In genomic region chr22:35882226-35883027, GRCh38 we compare ENCODE assay signal across 8 cellular contexts.
A peak's percentile ranks its signal among the peaks of the same experiment; 100 is the strongest.
DNase-seq lines count a peak whose midpoint lies in the region; ATAC-seq and TF ChIP-seq lines count a peak whose summit lies in the region.

No MANE protein-coding gene starts in this region.

- ATAC-seq in left ventricle myocardium superior (peak; percentile 51), aorta (ENCODE audit: low FRiP score) (no peak), WTC11 (no peak)

- H3K4me3 ChIP-seq in HEK293 (ENCODE audit: low read depth, low read length): no peak overlapping the region
- H3K4me3 ChIP-seq in skeletal muscle tissue (ENCODE audit: low read length in 3 of 3): peak overlapping the region in 1 of 3 donors; percentile 28
- no peak overlapping the region for H3K4me3 ChIP-seq in aorta (ENCODE audit: low read length in 2 of 2)

- H3K27me3 Mint-ChIP-seq in WTC11 (ENCODE audit: low read depth): no peaks in the 10 kb centered on the region

- H3K4me3 Mint-ChIP-seq in WTC11: no peak overlapping the region

- CTCF ChIA-PET in HEK293 (lab: Yijun Ruan, JAX) (interaction anchor here (0.9 to 1.0 kb wide), 2 partner anchors 183 to 255 kb away, joined by 4 to 6 read pairs; no protein-coding TSS in a partner anchor), WTC11 (lab: Charles Lee) (no interaction called here)

- TF ChIP-seq CTCF in HEK293 (tag by site-specific recombination; IDR thresholded peaks at IDR 0.05) (no peak), WTC11 (IDR thresholded peaks at IDR 0.05) (no peak)

- H3K27me3 ChIP-seq in skeletal muscle tissue (ENCODE audit: control insufficient read depth in 3 of 3, insufficient read depth in 3 of 3, low read length in 3 of 3) (no peaks in the 10 kb centered on the region), aorta (ENCODE audit: control insufficient read depth in 1 of 2, insufficient read depth in 2 of 2, low read length in 1 of 2) (no peaks in the 10 kb centered on the region)

- no peaks in the 10 kb centered on the region for H3K9me3 Mint-ChIP-seq in WTC11

- H3K36me3 Mint-ChIP-seq in WTC11: no peaks in the 10 kb centered on the region

- H3K9ac ChIP-seq in skeletal muscle tissue (ENCODE audit: low read depth in 1 of 3, low read length in 3 of 3): peak overlapping the region; percentile 40 to 61 (median 45)

- POLR2A ChIA-PET in HEK293 (lab: Yijun Ruan, JAX): no interaction called here
- POLR2A ChIA-PET in WTC11 (lab: Charles Lee): interaction anchor here (0.7 kb wide), 1 partner anchor 14 kb away, joined by 3 read pairs; no protein-coding TSS in a partner anchor

- 10 to 18% methylated on average over 5 of the region's 5 CpGs for WGBS in aorta, 2 donors

- H3K4me1 ChIP-seq in HEK293 (ENCODE audit: control insufficient read depth, insufficient read depth, low read length) (peaks cover 13% of the 10 kb centered on the region), skeletal muscle tissue (ENCODE audit: control insufficient read depth in 3 of 3, insufficient read depth in 3 of 3, low read length in 3 of 3) (peaks cover 34 to 45% (median 38%) of the 10 kb centered on the region in 3 donors), aorta (ENCODE audit: control insufficient read depth in 1 of 2, insufficient read depth in 2 of 2, low read length in 2 of 2) (peaks cover 10 to 17% of the 10 kb centered on the region in 2 donors)

- no peaks in the 10 kb centered on the region for H3K9me3 ChIP-seq in HEK293 (ENCODE audit: control insufficient read depth, insufficient read depth, low read depth, low read length)
- no peaks in the 10 kb centered on the region for H3K9me3 ChIP-seq in skeletal muscle tissue (ENCODE audit: control insufficient read depth in 3 of 3, low read length in 3 of 3)
- H3K9me3 ChIP-seq in aorta (ENCODE audit: control insufficient read depth, low read length): no peaks in the 10 kb centered on the region

- H3K27ac Mint-ChIP-seq in WTC11: no peak overlapping the region; the same call in 1 of the 2 replicates

- DNase-seq in SK-N-DZ (ENCODE audit: low spot score) (peak; percentile 45), left ventricle myocardium superior (no peak), aorta (no peak), DMS 273 treated with DMSO at 0.1 percent for 48 hours (lab: John Stamatoyannopoulos, UW) (no peak), NCI-H187 treated with DMSO at 0.1 percent for 48 hours (lab: John Stamatoyannopoulos, UW) (no peak), WTC11 (ENCODE audit: low spot score) (no peak)

- H3K4me1 Mint-ChIP-seq in WTC11: peaks cover 33% of the 10 kb centered on the region

- intact Hi-C loops in left ventricle myocardium superior (cut with micrococcal nuclease): no loop called here
- intact Hi-C loops in aorta (cut with DNase I): no loop called here

- no peak overlapping the region for H3K27ac ChIP-seq in HEK293 (ENCODE audit: extremely low read depth, low read depth, low read length)
- peak overlapping the region; percentile 83 for H3K27ac ChIP-seq in skeletal muscle tissue (ENCODE audit: low read depth, low read length)
- H3K27ac ChIP-seq in aorta (ENCODE audit: low read depth in 1 of 2, low read length in 2 of 2): peak overlapping the region in 1 of 2 donors; percentile 67

- H3K36me3 ChIP-seq in HEK293 (ENCODE audit: control insufficient read depth in 2 of 2, insufficient read depth in 1 of 2, low read length in 2 of 2): no peaks in the 10 kb centered on the region
- H3K36me3 ChIP-seq in skeletal muscle tissue (ENCODE audit: control insufficient read depth in 3 of 3, insufficient read depth in 3 of 3, low read length in 3 of 3): no peaks in the 10 kb centered on the region
- no peaks in the 10 kb centered on the region for H3K36me3 ChIP-seq in aorta (ENCODE audit: control insufficient read depth in 1 of 2, insufficient read depth in 2 of 2, low read length in 1 of 2)

TF ChIP-seq in HEK293, 187 proteins besides CTCF, POLR2A, EP300 and RAD21 (continues in another document):
- TF ChIP-seq KLF17 (tag by site-specific recombination; IDR thresholded peaks at IDR 0.05) (no peak), ZNF266 (tag by site-specific recombination; IDR thresholded peaks at IDR 0.05; ENCODE audit: low read depth) (no peak), EGR2 (tag by site-specific recombination; IDR thresholded peaks at IDR 0.05; ENCODE audit: low read depth) (peak; percentile 55; the same call in 1 of the 2 replicates), ZBTB10 (tag by site-specific recombination; IDR thresholded peaks at IDR 0.05) (0 out of 2 replicates have a peak, but pooled peaks have one; percentile 18)

TF ChIP-seq in WTC11, 78 proteins besides CTCF, POLR2A, EP300 and RAD21 (continues in another document):
- TF ChIP-seq NFATC4 (CRISPR knock-in tag; IDR thresholded peaks at IDR 0.05) (no peak), GABPB1 (CRISPR knock-in tag; IDR thresholded peaks at IDR 0.05) (no peak), ETV6 (CRISPR knock-in tag; IDR thresholded peaks at IDR 0.05) (no peak), USF1 (CRISPR knock-in tag; IDR thresholded peaks at IDR 0.05) (no peak), ARID4B (CRISPR knock-in tag; IDR thresholded peaks at IDR 0.05; ENCODE audit: borderline replicate concordance) (no peak), JUN (CRISPR knock-in tag; IDR thresholded peaks at IDR 0.05) (no peak), IRF2 (CRISPR knock-in tag; IDR thresholded peaks at IDR 0.05; ENCODE audit: borderline replicate concordance, low read depth) (no peak), SP1 (CRISPR knock-in tag; conservative IDR thresholded peaks at IDR 0.05) (no peak), ZSCAN18 (CRISPR knock-in tag; IDR thresholded peaks at IDR 0.05) (no peak), ATF6 (CRISPR knock-in tag; IDR thresholded peaks at IDR 0.05) (no peak), CBFB (CRISPR knock-in tag; IDR thresholded peaks at IDR 0.05; ENCODE audit: low read depth) (no peak), CREM (CRISPR knock-in tag; IDR thresholded peaks at IDR 0.05) (no peak), GTF2I (CRISPR knock-in tag; conservative IDR thresholded peaks at IDR 0.05) (no peak), TEAD4 (CRISPR knock-in tag; IDR thresholded peaks at IDR 0.05) (no peak)
